5 cellular contexts compared by ENCODE assay signal in the genomic region with DNA sequence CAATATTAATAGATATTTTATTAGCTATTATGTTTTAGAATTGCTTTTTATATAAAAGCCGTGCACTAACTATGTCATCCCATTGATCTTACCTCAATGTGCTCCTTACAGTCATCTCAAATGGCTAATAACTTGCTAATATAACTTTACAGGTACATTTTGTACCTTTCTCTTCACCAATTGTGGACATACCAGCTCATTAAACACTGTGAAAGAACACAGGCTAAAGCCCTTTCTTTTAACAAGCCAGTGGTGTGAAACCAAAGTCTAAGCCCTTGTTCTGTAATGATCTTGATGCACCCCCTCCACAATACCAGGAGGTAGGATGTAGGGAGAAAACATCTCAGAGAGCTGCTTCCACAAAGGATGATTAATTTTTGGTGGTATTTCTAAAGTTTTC.
"Had no signal": no experiment of that assay in that cellular context is flagged by ENCODE, and none has a peak within 500 bp of the region (broad histone marks: within the 10 kb centered on the region; RNA-seq: fewer than 3 reads in every experiment).

No MANE protein-coding gene starts in this region.

- H3K4me3 Mint-ChIP-seq: IgD-negative memory B cell had no signal

- H3K4me3 ChIP-seq: K562 had no signal

- ATAC-seq: HepG2, K562 had no signal

- H3K27ac ChIP-seq: HL-60 had no signal

- H3K4me1 Mint-ChIP-seq: IgD-negative memory B cell had no signal

- H3K36me3 Mint-ChIP-seq: IgD-negative memory B cell had no signal

- DNase-seq: IMR-90 had no signal

- H3K27ac Mint-ChIP-seq: IgD-negative memory B cell had no signal

- H3K27me3 Mint-ChIP-seq: IgD-negative memory B cell had no signal
